12 cellular contexts compared by ENCODE assay signal in genomic region chr3:177842743-177843734, GRCh38.
"Had no signal": no experiment of that assay in that cellular context is flagged by ENCODE, and none has a peak within 500 bp of the region (broad histone marks: within the 10 kb centered on the region; RNA-seq: fewer than 3 reads in every experiment).

No MANE protein-coding gene starts in this region.

- H3K4me3 ChIP-seq: adrenal gland, coronary artery, gastroesophageal sphincter, hepatocyte, suprapubic skin, upper lobe of left lung had no signal

- H3K9me3 ChIP-seq: adrenal gland, gastroesophageal sphincter, suprapubic skin, upper lobe of left lung had no signal

- H3K27ac Mint-ChIP-seq: activated CD4-positive, alpha-beta memory T cell treated with anti-CD3 and anti-CD28 coated beads for 36 hours had no signal

- H3K9me3 Mint-ChIP-seq: activated CD4-positive, alpha-beta memory T cell treated with anti-CD3 and anti-CD28 coated beads for 36 hours had no signal

- ATAC-seq: gastroesophageal sphincter; stimulated activated naive CD8-positive, alpha-beta T cell treated with anti-CD3 and anti-CD28 coated beads, Interleukin-15, Interleukin-2, amounts not matched to agents 100 U/mL and 50 U/mL, for 24 hours had no signal

- H3K27me3 ChIP-seq: adrenal gland, gastroesophageal sphincter, hepatocyte, suprapubic skin, upper lobe of left lung had no signal

- DNase-seq: activated CD4-positive, alpha-beta memory T cell treated with anti-CD3 and anti-CD28 coated beads for 36 hours; activated naive CD4-positive, alpha-beta T cell treated with Interleukin-2 at 50 U/mL for 16 hours; adrenal gland; effector CD8-positive, alpha-beta T cell; kidney glomerular epithelial cell; stimulated activated CD4-positive, alpha-beta T cell treated with anti-CD3 and anti-CD28 coated beads, Interleukin-12 subunit alpha, Interleukin-12 subunit beta, amount 100 ng/mL, for 4 hours; stimulated activated naive CD8-positive, alpha-beta T cell treated with anti-CD3 and anti-CD28 coated beads, Interleukin-15, Interleukin-2, amounts not matched to agents 100 U/mL and 50 U/mL, for 24 hours; upper lobe of left lung had no signal

- H3K36me3 Mint-ChIP-seq: activated CD4-positive, alpha-beta memory T cell treated with anti-CD3 and anti-CD28 coated beads for 36 hours had no signal

- H3K4me1 ChIP-seq: adrenal gland, suprapubic skin had no signal

- H3K79me2 ChIP-seq: hepatocyte had no signal

- H3K36me3 ChIP-seq: adrenal gland, gastroesophageal sphincter, suprapubic skin, upper lobe of left lung had no signal

- H3K27me3 Mint-ChIP-seq: activated CD4-positive, alpha-beta memory T cell treated with anti-CD3 and anti-CD28 coated beads for 36 hours had no signal

- H2AFZ ChIP-seq: hepatocyte had no signal

- H3K4me3 Mint-ChIP-seq: activated CD4-positive, alpha-beta memory T cell treated with anti-CD3 and anti-CD28 coated beads for 36 hours had no signal

- H3K27ac ChIP-seq: adrenal gland, coronary artery, gastroesophageal sphincter, hepatocyte, suprapubic skin, upper lobe of left lung had no signal

- H3K4me2 ChIP-seq: hepatocyte had no signal
